ENCODE assay signal across 8 cellular contexts in the genomic region with DNA sequence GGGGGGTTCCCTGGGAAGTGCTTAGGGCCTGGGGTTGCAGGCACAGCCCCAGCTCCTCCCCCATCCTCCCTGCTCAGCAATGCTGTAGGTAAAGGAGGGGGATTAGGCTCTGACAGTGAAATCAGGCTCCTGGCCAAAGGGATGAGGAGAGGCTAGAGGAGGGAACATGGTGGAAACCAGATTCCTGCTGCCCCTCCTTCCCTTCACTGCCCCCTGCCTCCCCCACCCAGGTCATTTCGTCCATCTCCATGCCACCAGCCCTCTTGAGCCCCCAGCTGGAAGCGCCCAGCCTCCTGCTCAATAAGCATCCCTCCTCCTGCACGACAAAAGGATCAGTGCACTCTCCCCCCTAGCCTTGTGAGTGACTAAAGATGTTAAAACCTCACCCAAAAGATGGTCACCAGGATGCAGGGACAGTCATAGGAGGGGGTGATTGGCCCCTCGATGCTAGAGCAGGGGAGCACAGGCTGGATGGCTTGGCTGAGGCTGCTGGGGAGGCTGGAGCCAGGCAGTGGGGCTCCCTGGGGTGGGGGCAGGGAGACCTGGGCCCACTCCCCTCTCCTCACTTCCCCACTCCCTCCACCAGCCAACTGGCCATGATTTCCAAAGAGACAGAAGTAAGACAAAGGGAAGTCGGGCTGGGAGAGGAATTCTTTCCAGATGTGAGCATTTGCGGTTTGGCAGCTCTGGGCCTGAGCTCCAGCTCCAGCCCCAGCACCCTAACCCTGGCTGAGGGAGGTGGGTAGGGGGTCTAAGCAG. TPM values are rescaled to one million over a fixed set of nuclear protein-coding genes. Genes with fewer than 3 reads are reported as not detected.
DNase-seq lines count a peak whose midpoint lies in the region; ATAC-seq and TF ChIP-seq lines count a peak whose summit lies in the region.
"Had no signal": no experiment of that assay in that cellular context is flagged by ENCODE, and none has a peak within 500 bp of the region (broad histone marks: within the 10 kb centered on the region; RNA-seq: fewer than 3 reads in every experiment).

No MANE protein-coding gene starts in this region.

- H3K4me1 Mint-ChIP-seq in neural crest cell, result peaks cover 77% of the 10 kb centered on the region

- H3K27ac ChIP-seq in spleen, result no peak overlapping the region

- peak overlapping the region; percentile 86 for H3K4me3 Mint-ChIP-seq in neural crest cell

- ATAC-seq in HG03280 (IDR thresholded peaks at IDR 0.05; ENCODE audit: unreplicated experiment), result no peak
- no peak for ATAC-seq in GM18519 (IDR thresholded peaks at IDR 0.05; ENCODE audit: low FRiP score, unreplicated experiment)

- TF ChIP-seq POLR2A in spleen (IDR thresholded peaks at IDR 0.05), result no peak

- TF ChIP-seq CTCF in neural crest cell (conservative IDR thresholded peaks at IDR 0.05) (no peak), spleen (IDR thresholded peaks at IDR 0.05 in 8 of 11, conservative IDR thresholded peaks at IDR 0.05 in 3 of 11) (no peak)

- peaks cover 30% of the 10 kb centered on the region for H3K27me3 Mint-ChIP-seq in neural crest cell (ENCODE audit: low read depth)

- peaks cover 0 to 45% (median 34%) of the 10 kb centered on the region in 7 donors for H3K27me3 ChIP-seq in spleen (replicated peaks in 1 of 7)

- H3K36me3 ChIP-seq in ES-I3 (ENCODE audit: insufficient read depth, low read length) (no peaks in the 10 kb centered on the region), spleen (peaks cover 0 to 4% (median 0%) of the 10 kb centered on the region in 6 donors)

- H3K9me3 Mint-ChIP-seq in neural crest cell, result no peaks in the 10 kb centered on the region

- peak; percentile 59 for DNase-seq in amniotic epithelial cell (ENCODE audit: low read depth)
- DNase-seq in neural crest cell (ENCODE audit: low read depth, low spot score), result no peak
- DNase-seq in spleen, result no peak
- DNase-seq: NCI-H1930, occipital lobe had no signal

- peak overlapping the region; percentile 72 for H3K9ac ChIP-seq in ES-I3 (ENCODE audit: low read depth, low read length)

- no peaks in the 10 kb centered on the region for H3K36me3 Mint-ChIP-seq in neural crest cell (ENCODE audit: low read depth)

- 63 to 75% (median 64%) methylated on average over 6 of the region's 6 CpGs for WGBS in spleen, 5 donors

- H3K9me3 ChIP-seq in ES-I3 (ENCODE audit: control insufficient read depth, insufficient read depth, low read length), result no peaks in the 10 kb centered on the region
- no peaks in the 10 kb centered on the region for H3K9me3 ChIP-seq in spleen

- H3K27ac Mint-ChIP-seq in neural crest cell (ENCODE audit: unreplicated experiment), result peak overlapping the region; percentile 96

- no peak overlapping the region for H3K4me3 ChIP-seq in spleen

- intact Hi-C loops in spleen (cut with DNase I; ENCODE audit: low total_unique reads), result no loop called here

- peaks cover 51% of the 10 kb centered on the region for H3K4me1 ChIP-seq in ES-I3 (ENCODE audit: insufficient read depth, low read length)
- peaks cover 21 to 42% (median 33%) of the 10 kb centered on the region in 6 donors for H3K4me1 ChIP-seq in spleen

RNA-seq across cellular contexts. Expression of a gene that starts 2.3 kb away (rescaled TPM):
- total RNA-seq in neural crest cell (606 and 647 TPM in 2 replicates), spleen (10 to 100 TPM in 1 of 7 donors, 1 to 10 TPM in 6; 1.2 to 13.1 (median 3.8) TPM)
- polyA plus RNA-seq in spleen, result 1 to 10 TPM; 1.2 to 5.3 (median 1.8) TPM

RNA-seq across cellular contexts. Expression of a gene that starts 20.6 kb away (rescaled TPM):
- 30.4 and 33.0 TPM in 2 replicates for total RNA-seq in neural crest cell
- 10 to 100 TPM; 23.2 to 41.1 (median 32.4) TPM for total RNA-seq in spleen
- polyA plus RNA-seq in spleen, result 10 to 100 TPM; 33.0 to 43.8 (median 42.9) TPM

RNA-seq across cellular contexts. Expression of a gene that starts 20.9 kb away (rescaled TPM):
- total RNA-seq in neural crest cell, result 47.0 and 52.7 TPM in 2 replicates
- total RNA-seq in spleen, result 10 to 100 TPM; 24.0 to 46.7 (median 33.8) TPM
- polyA plus RNA-seq in spleen, result 10 to 100 TPM in 1 of 3 donors, 1 to 10 TPM in 2; 6.6 to 14.4 (median 9.8) TPM

RNA-seq across cellular contexts. Expression of a gene that starts 30.5 kb away (rescaled TPM):
- 248 and 265 TPM in 2 replicates for total RNA-seq in neural crest cell
- 100 to 1,000 TPM in 2 of 7 donors, 10 to 100 TPM in 5; 36.0 to 146 (median 58.3) TPM for total RNA-seq in spleen
- polyA plus RNA-seq in spleen, result 10 to 100 TPM in 1 of 3 donors, 1 to 10 TPM in 2; 4.3 to 39.5 (median 6.7) TPM

RNA-seq across cellular contexts. Expression of a gene that starts 33.2 kb away (rescaled TPM):
- total RNA-seq in neural crest cell (37.3 and 49.3 TPM in 2 replicates), spleen (10 to 100 TPM; 15.2 to 45.3 (median 37.3) TPM)
- polyA plus RNA-seq in spleen, result 10 to 100 TPM; 64.8 to 83.5 (median 82.8) TPM

Comparison
In these comparisons a context has a peak if more than half of its experiments do, and no peak if none do; other contexts are left out.
1. RNA of a gene that starts 2.3 kb away (total RNA-seq): 606 to 647 TPM in neural crest cell; 1.2 to 13.1 TPM in spleen; every median in the first group is over 10 times any median in the second.